Comparison of ENCODE assay signal across 38 cellular contexts in the genomic region with DNA sequence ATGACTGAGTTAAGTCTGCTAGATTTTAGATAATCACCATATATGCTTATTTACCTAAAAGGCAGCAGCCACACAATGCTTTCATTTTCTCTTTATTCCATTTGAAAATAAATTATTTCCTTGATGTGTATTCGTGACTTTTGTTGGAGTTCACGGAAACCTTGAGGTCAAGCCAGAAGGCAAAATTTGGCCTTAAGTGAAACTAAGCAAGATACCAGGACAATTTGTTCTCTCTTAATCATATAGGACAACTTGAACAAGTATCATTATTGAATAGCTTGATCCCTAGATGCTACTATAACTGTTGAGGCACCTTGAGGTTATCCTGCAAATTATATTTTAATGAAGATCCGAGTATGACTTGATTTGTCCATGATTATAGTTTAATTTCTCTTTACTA.
"Had no signal": no experiment of that assay in that cellular context is flagged by ENCODE, and none has a peak within 500 bp of the region (broad histone marks: within the 10 kb centered on the region; RNA-seq: fewer than 3 reads in every experiment).

No MANE protein-coding gene starts in this region.

- H3K4me3 Mint-ChIP-seq: activated B cell treated with CpG ODN at 0.5 μM for 24 hours; activated CD4-positive, alpha-beta memory T cell treated with anti-CD3 and anti-CD28 coated beads for 36 hours; activated CD4-positive, alpha-beta T cell treated with anti-CD3 and anti-CD28 coated beads, Interleukin-2, amount 10 ng/mL, durations not matched to agents 24 days and 14 days; activated CD8-positive, alpha-beta T cell treated with anti-CD3 and anti-CD28 coated beads for 36 hours; activated naive CD4-positive, alpha-beta T cell treated with anti-CD3 and anti-CD28 coated beads, Interleukin-2, amount 10 ng/mL, durations not matched to agents 7 days and 5 days; activated naive CD4-positive, alpha-beta T cell treated with anti-CD3 and anti-CD28 coated beads, Interleukin-2, amount 50 U/mL, for 24 hours; activated naive CD8-positive, alpha-beta T cell; activated naive CD8-positive, alpha-beta T cell treated with anti-CD3 and anti-CD28 coated beads, Interleukin-2, amount 10 ng/mL, durations not matched to agents 7 days and 5 days; activated naive CD8-positive, alpha-beta T cell treated with anti-CD3 and anti-CD28 coated beads, Interleukin-2, amount 50 U/mL, for 24 hours; activated T-cell treated with anti-CD3 and anti-CD28 coated beads, Interleukin-2, amount 50 U/mL, for 4 hours; activated T-cell treated with anti-CD3 and anti-CD28 coated beads, Interleukin-2, amount 50 U/mL, for 72 hours; activated T-helper 1 cell treated with anti-CD3 and anti-CD28 coated beads, Interleukin-12 subunit alpha, Interleukin-12 subunit beta, Interleukin-2, Interleukin-4 antibody, amounts not matched to agents 30 ng/mL and 10 ng/mL and 1 ng/mL, durations not matched to agents 14 hours and 24 hours and 36 hours; activated T-helper 17 cell treated with anti-CD3 and anti-CD28 coated beads, Interleukin-2, amount 50 U/mL, for 72 hours; brain; central memory CD8-positive, alpha-beta T cell; T-helper 1 cell treated with Interleukin-12 subunit alpha and Interleukin-12 subunit beta and Interleukin-4 antibody, amounts not matched to agents 30 μg/mL and 1 μg/mL, for 36 hours; T-helper 2 cell treated with Interferon-gamma antibody and Interleukin-4, amounts not matched to agents 5 μg/mL and 100 μg/mL, for 36 hours had no signal

- H3K4me3 ChIP-seq: ascending aorta, cardiac muscle cell had no signal

- ATAC-seq: activated CD8-positive, alpha-beta T cell treated with anti-CD3 and anti-CD28 coated beads for 36 hours; activated naive CD8-positive, alpha-beta T cell treated with anti-CD3 and anti-CD28 coated beads, Interleukin-2, amount 50 U/mL, for 24 hours; activated T-cell treated with anti-CD3 and anti-CD28 coated beads, Interleukin-2, amount 50 U/mL, for 4 hours; activated T-cell treated with anti-CD3 and anti-CD28 coated beads, Interleukin-2, amount 50 U/mL, for 72 hours; activated T-helper 17 cell treated with anti-CD3 and anti-CD28 coated beads, Interleukin-2, amount 50 U/mL, for 72 hours had no signal

- H3K9me3 Mint-ChIP-seq: activated naive CD4-positive, alpha-beta T cell treated with anti-CD3 and anti-CD28 coated beads, Interleukin-2, amount 50 U/mL, for 24 hours had no signal

- H3K27ac ChIP-seq: ascending aorta, cardiac muscle cell, VCaP had no signal

- H3K36me3 Mint-ChIP-seq: activated CD4-positive, alpha-beta memory T cell treated with anti-CD3 and anti-CD28 coated beads for 36 hours; activated naive CD4-positive, alpha-beta T cell treated with anti-CD3 and anti-CD28 coated beads, Interleukin-2, amount 10 ng/mL, durations not matched to agents 7 days and 5 days; activated naive CD4-positive, alpha-beta T cell treated with anti-CD3 and anti-CD28 coated beads, Interleukin-2, amount 50 U/mL, for 24 hours; activated naive CD8-positive, alpha-beta T cell; activated naive CD8-positive, alpha-beta T cell treated with anti-CD3 and anti-CD28 coated beads, Interleukin-2, amount 10 ng/mL, durations not matched to agents 7 days and 5 days; brain had no signal

- H3K36me3 ChIP-seq: ascending aorta, cardiac muscle cell had no signal

- H3K4me1 ChIP-seq: ascending aorta had no signal

- H3K9me3 ChIP-seq: ascending aorta had no signal

- H3K4me1 Mint-ChIP-seq: activated B cell treated with CpG ODN at 0.5 μM for 24 hours; activated CD4-positive, alpha-beta T cell treated with anti-CD3 and anti-CD28 coated beads, Interleukin-2, amount 10 ng/mL, durations not matched to agents 24 days and 14 days; activated naive CD4-positive, alpha-beta T cell treated with anti-CD3 and anti-CD28 coated beads, Interleukin-2, amount 10 ng/mL, durations not matched to agents 7 days and 5 days; activated naive CD4-positive, alpha-beta T cell treated with anti-CD3 and anti-CD28 coated beads, Interleukin-2, amount 50 U/mL, for 24 hours; activated naive CD8-positive, alpha-beta T cell treated with anti-CD3 and anti-CD28 coated beads, Interleukin-2, amount 10 ng/mL, durations not matched to agents 7 days and 5 days; activated naive CD8-positive, alpha-beta T cell treated with anti-CD3 and anti-CD28 coated beads, Interleukin-2, amount 50 U/mL, for 24 hours; activated T-helper 17 cell treated with anti-CD3 and anti-CD28 coated beads, Interleukin-2, amount 50 U/mL, for 72 hours; brain; central memory CD8-positive, alpha-beta T cell had no signal

- H3K27me3 ChIP-seq: ascending aorta, cardiac muscle cell had no signal

- H3K27ac Mint-ChIP-seq: activated B cell treated with CpG ODN at 0.5 μM for 24 hours; activated CD4-positive, alpha-beta memory T cell treated with anti-CD3 and anti-CD28 coated beads for 36 hours; activated CD4-positive, alpha-beta T cell treated with anti-CD3 and anti-CD28 coated beads, Interleukin-2, amount 10 ng/mL, durations not matched to agents 24 days and 14 days; activated CD8-positive, alpha-beta T cell treated with anti-CD3 and anti-CD28 coated beads for 36 hours; activated naive CD4-positive, alpha-beta T cell treated with anti-CD3 and anti-CD28 coated beads, Interleukin-2, amount 10 ng/mL, durations not matched to agents 7 days and 5 days; activated naive CD4-positive, alpha-beta T cell treated with anti-CD3 and anti-CD28 coated beads, Interleukin-2, amount 50 U/mL, for 24 hours; activated naive CD8-positive, alpha-beta T cell; activated naive CD8-positive, alpha-beta T cell treated with anti-CD3 and anti-CD28 coated beads, Interleukin-2, amount 10 ng/mL, durations not matched to agents 7 days and 5 days; activated naive CD8-positive, alpha-beta T cell treated with anti-CD3 and anti-CD28 coated beads, Interleukin-2, amount 50 U/mL, for 24 hours; activated T-cell treated with anti-CD3 and anti-CD28 coated beads, Interleukin-2, amount 50 U/mL, for 72 hours; activated T-helper 1 cell treated with anti-CD3 and anti-CD28 coated beads, Interleukin-12 subunit alpha, Interleukin-12 subunit beta, Interleukin-2, Interleukin-4 antibody, amounts not matched to agents 30 ng/mL and 10 ng/mL and 1 ng/mL, durations not matched to agents 14 hours and 24 hours and 36 hours; activated T-helper 17 cell treated with anti-CD3 and anti-CD28 coated beads, Interleukin-2, amount 50 U/mL, for 72 hours; brain; T-helper 1 cell treated with Interleukin-12 subunit alpha and Interleukin-12 subunit beta and Interleukin-4 antibody, amounts not matched to agents 30 μg/mL and 1 μg/mL, for 36 hours; T-helper 2 cell treated with Interferon-gamma antibody and Interleukin-4, amounts not matched to agents 5 μg/mL and 100 μg/mL, for 36 hours had no signal

- FAIRE-seq: bronchial epithelial cell, TTC549 had no signal

- H3K27me3 Mint-ChIP-seq: activated B cell treated with CpG ODN at 0.5 μM for 24 hours; activated CD4-positive, alpha-beta memory T cell treated with anti-CD3 and anti-CD28 coated beads for 36 hours; activated CD4-positive, alpha-beta T cell treated with anti-CD3 and anti-CD28 coated beads, Interleukin-2, amount 10 ng/mL, durations not matched to agents 24 days and 14 days; activated CD8-positive, alpha-beta T cell treated with anti-CD3 and anti-CD28 coated beads for 36 hours; activated naive CD4-positive, alpha-beta T cell treated with anti-CD3 and anti-CD28 coated beads, Interleukin-2, amount 10 ng/mL, durations not matched to agents 7 days and 5 days; activated naive CD4-positive, alpha-beta T cell treated with anti-CD3 and anti-CD28 coated beads, Interleukin-2, amount 50 U/mL, for 24 hours; activated naive CD8-positive, alpha-beta T cell; activated naive CD8-positive, alpha-beta T cell treated with anti-CD3 and anti-CD28 coated beads, Interleukin-2, amount 10 ng/mL, durations not matched to agents 7 days and 5 days; activated naive CD8-positive, alpha-beta T cell treated with anti-CD3 and anti-CD28 coated beads, Interleukin-2, amount 50 U/mL, for 24 hours; activated T-helper 17 cell treated with anti-CD3 and anti-CD28 coated beads, Interleukin-2, amount 50 U/mL, for 72 hours; central memory CD8-positive, alpha-beta T cell had no signal

- DNase-seq: activated B cell treated with CpG ODN at 0.5 μM for 24 hours; activated CD4-positive, alpha-beta memory T cell treated with anti-CD3 and anti-CD28 coated beads for 36 hours; activated CD4-positive, alpha-beta T cell treated with anti-CD3 and anti-CD28 coated beads for 4 hours; activated CD4-positive, alpha-beta T cell treated with anti-CD3 and anti-CD28 coated beads, Interleukin-2, amount 10 ng/mL, durations not matched to agents 24 days and 14 days; activated CD4-positive, alpha-beta T cell treated with anti-CD3 and anti-CD28 coated beads, Interleukin-2, amount 50 U/mL, for 1 hour; activated CD4-positive, alpha-beta T cell treated with anti-CD3 and anti-CD28 coated beads, Interleukin-2, amount 50 U/mL, for 4 hours; activated CD4-positive, CD25-positive, alpha-beta regulatory T cell treated with anti-CD3 and anti-CD28 coated beads, Interleukin-2, amount 50 U/mL, for 72 hours; activated CD8-positive, alpha-beta memory T cell treated with anti-CD3 and anti-CD28 coated beads, Interleukin-2, amount 50 U/mL, for 4 hours; activated CD8-positive, alpha-beta T cell treated with anti-CD3 and anti-CD28 coated beads for 36 hours; activated effector memory CD4-positive, alpha-beta T cell treated with anti-CD3 and anti-CD28 coated beads, Interleukin-2, amount 50 U/mL, for 16 hours; activated gamma-delta T cell treated with Interleukin-2 at 50 U/mL for 16 hours; activated naive CD4-positive, alpha-beta T cell treated with anti-CD3 and anti-CD28 coated beads, Interleukin-2, amount 10 ng/mL, durations not matched to agents 7 days and 5 days; activated naive CD4-positive, alpha-beta T cell treated with Interleukin-2 at 50 U/mL for 16 hours; activated naive CD8-positive, alpha-beta T cell treated with anti-CD3 and anti-CD28 coated beads, Interleukin-2, amount 10 ng/mL, durations not matched to agents 7 days and 5 days; activated naive CD8-positive, alpha-beta T cell treated with anti-CD3 and anti-CD28 coated beads, Interleukin-2, amount 50 U/mL, for 24 hours; activated T-cell treated with anti-CD3 and anti-CD28 coated beads for 4 hours; activated T-cell treated with anti-CD3 and anti-CD28 coated beads, Interleukin-2, amount 50 U/mL, for 1 hour; activated T-cell treated with anti-CD3 and anti-CD28 coated beads, Interleukin-2, amount 50 U/mL, for 4 hours; activated T-cell treated with anti-CD3 and anti-CD28 coated beads, Interleukin-2, amount 50 U/mL, for 72 hours; amygdala; anterior cingulate cortex; caudate nucleus; cerebellar nuclear complex; T-helper 2 cell; T-helper 9 cell had no signal
